In the genomic region with DNA sequence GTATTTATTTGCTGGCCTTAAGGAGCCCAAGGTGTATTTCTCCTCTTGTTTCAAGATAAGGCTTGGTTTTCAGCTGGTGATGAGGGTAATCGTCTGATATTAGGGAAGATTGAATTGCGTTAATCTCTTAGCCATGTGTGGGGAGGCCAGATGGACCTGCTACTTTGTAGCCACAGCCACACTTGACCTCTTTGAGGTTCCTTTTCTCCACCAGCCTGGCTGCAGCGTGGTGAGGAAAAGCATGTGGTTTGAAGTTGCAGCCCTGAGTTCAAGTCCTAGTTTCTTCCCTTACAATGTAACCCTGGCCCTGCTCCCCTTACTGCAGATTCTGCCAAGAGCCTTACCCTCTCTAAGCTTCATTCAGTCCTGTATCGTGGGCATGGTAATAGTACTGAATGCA, we compare ENCODE assay signal across 1 cellular context.
TF ChIP-seq lines count a peak whose summit lies in the region.

No MANE protein-coding gene starts in this region.

TF ChIP-seq in GM23338, 12 proteins besides CTCF, POLR2A, EP300 and RAD21 (continued from another document):
- TF ChIP-seq POLR2AphosphoS5 (IDR thresholded peaks at IDR 0.05; ENCODE audit: low read depth) (no peak), CREB1 (CRISPR knock-in tag; IDR thresholded peaks at IDR 0.05; ENCODE audit: low read depth) (no peak), NANOG (IDR thresholded peaks at IDR 0.05; ENCODE audit: borderline replicate concordance) (no peak)
- TF ChIP-seq, protein P1, sequence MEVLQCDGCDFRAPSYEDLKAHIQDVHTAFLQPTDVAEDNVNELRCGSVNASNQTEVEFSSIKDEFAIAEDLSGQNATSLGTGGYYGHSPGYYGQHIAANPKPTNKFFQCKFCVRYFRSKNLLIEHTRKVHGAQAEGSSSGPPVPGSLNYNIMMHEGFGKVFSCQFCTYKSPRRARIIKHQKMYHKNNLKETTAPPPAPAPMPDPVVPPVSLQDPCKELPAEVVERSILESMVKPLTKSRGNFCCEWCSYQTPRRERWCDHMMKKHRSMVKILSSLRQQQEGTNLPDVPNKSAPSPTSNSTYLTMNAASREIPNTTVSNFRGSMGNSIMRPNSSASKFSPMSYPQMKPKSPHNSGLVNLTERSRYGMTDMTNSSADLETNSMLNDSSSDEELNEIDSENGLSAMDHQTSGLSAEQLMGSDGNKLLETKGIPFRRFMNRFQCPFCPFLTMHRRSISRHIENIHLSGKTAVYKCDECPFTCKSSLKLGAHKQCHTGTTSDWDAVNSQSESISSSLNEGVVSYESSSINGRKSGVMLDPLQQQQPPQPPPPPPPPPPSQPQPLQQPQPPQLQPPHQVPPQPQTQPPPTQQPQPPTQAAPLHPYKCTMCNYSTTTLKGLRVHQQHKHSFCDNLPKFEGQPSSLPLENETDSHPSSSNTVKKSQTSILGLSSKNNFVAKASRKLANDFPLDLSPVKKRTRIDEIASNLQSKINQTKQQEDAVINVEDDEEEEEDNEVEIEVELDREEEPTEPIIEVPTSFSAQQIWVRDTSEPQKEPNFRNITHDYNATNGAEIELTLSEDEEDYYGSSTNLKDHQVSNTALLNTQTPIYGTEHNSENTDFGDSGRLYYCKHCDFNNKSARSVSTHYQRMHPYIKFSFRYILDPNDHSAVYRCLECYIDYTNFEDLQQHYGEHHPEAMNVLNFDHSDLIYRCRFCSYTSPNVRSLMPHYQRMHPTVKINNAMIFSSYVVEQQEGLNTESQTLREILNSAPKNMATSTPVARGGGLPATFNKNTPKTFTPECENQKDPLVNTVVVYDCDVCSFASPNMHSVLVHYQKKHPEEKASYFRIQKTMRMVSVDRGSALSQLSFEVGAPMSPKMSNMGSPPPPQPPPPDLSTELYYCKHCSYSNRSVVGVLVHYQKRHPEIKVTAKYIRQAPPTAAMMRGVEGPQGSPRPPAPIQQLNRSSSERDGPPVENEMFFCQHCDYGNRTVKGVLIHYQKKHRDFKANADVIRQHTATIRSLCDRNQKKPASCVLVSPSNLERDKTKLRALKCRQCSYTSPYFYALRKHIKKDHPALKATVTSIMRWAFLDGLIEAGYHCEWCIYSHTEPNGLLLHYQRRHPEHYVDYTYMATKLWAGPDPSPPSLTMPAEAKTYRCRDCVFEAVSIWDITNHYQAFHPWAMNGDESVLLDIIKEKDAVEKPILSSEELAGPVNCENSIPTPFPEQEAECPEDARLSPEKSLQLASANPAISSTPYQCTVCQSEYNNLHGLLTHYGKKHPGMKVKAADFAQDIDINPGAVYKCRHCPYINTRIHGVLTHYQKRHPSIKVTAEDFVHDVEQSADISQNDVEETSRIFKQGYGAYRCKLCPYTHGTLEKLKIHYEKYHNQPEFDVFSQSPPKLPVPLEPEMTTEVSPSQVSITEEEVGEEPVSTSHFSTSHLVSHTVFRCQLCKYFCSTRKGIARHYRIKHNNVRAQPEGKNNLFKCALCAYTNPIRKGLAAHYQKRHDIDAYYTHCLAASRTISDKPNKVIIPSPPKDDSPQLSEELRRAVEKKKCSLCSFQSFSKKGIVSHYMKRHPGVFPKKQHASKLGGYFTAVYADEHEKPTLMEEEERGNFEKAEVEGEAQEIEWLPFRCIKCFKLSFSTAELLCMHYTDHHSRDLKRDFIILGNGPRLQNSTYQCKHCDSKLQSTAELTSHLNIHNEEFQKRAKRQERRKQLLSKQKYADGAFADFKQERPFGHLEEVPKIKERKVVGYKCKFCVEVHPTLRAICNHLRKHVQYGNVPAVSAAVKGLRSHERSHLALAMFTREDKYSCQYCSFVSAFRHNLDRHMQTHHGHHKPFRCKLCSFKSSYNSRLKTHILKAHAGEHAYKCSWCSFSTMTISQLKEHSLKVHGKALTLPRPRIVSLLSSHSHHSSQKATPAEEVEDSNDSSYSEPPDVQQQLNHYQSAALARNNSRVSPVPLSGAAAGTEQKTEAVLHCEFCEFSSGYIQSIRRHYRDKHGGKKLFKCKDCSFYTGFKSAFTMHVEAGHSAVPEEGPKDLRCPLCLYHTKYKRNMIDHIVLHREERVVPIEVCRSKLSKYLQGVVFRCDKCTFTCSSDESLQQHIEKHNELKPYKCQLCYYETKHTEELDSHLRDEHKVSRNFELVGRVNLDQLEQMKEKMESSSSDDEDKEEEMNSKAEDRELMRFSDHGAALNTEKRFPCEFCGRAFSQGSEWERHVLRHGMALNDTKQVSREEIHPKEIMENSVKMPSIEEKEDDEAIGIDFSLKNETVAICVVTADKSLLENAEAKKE (CRISPR knock-in tag; IDR thresholded peaks at IDR 0.05), result no peak
- TF ChIP-seq, protein P2, sequence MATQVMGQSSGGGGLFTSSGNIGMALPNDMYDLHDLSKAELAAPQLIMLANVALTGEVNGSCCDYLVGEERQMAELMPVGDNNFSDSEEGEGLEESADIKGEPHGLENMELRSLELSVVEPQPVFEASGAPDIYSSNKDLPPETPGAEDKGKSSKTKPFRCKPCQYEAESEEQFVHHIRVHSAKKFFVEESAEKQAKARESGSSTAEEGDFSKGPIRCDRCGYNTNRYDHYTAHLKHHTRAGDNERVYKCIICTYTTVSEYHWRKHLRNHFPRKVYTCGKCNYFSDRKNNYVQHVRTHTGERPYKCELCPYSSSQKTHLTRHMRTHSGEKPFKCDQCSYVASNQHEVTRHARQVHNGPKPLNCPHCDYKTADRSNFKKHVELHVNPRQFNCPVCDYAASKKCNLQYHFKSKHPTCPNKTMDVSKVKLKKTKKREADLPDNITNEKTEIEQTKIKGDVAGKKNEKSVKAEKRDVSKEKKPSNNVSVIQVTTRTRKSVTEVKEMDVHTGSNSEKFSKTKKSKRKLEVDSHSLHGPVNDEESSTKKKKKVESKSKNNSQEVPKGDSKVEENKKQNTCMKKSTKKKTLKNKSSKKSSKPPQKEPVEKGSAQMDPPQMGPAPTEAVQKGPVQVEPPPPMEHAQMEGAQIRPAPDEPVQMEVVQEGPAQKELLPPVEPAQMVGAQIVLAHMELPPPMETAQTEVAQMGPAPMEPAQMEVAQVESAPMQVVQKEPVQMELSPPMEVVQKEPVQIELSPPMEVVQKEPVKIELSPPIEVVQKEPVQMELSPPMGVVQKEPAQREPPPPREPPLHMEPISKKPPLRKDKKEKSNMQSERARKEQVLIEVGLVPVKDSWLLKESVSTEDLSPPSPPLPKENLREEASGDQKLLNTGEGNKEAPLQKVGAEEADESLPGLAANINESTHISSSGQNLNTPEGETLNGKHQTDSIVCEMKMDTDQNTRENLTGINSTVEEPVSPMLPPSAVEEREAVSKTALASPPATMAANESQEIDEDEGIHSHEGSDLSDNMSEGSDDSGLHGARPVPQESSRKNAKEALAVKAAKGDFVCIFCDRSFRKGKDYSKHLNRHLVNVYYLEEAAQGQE (IDR thresholded peaks at IDR 0.05; ENCODE audit: unreplicated experiment), result no peak
- TF ChIP-seq, protein P3, sequence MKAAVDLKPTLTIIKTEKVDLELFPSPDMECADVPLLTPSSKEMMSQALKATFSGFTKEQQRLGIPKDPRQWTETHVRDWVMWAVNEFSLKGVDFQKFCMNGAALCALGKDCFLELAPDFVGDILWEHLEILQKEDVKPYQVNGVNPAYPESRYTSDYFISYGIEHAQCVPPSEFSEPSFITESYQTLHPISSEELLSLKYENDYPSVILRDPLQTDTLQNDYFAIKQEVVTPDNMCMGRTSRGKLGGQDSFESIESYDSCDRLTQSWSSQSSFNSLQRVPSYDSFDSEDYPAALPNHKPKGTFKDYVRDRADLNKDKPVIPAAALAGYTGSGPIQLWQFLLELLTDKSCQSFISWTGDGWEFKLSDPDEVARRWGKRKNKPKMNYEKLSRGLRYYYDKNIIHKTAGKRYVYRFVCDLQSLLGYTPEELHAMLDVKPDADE (IDR thresholded peaks at IDR 0.05), result no peak
